ENCODE assay signal across 17 cellular contexts in the genomic region with DNA sequence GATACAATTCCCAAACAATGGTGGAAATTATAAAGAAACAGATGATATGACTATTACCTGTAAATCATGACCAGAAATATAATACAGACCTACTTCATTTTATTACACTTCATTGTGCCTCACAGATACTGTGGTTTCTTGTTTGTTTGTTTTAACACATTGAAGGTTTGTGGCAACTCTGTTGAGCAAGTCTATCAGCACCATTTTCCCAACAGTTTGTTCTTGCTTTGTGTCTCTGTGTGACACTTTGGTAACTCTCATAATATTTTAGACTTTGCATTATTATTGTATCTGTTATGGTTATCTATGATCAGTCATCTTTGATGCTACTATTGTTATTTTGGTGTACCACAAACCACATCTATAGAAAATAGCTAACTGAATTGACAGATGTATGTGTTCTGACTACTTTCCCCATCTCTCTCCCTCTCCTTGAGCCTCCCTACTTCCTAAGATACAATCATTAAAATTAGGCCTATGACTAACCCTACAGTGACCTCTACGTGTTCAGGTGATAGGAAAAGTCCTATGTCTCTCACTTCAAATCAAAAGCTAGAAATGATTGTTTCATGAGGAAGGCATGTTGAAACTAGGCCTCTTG. TPM values are rescaled to one million over a fixed set of nuclear protein-coding genes. Genes with fewer than 3 reads are reported as not detected.
DNase-seq lines count a peak whose midpoint lies in the region; ATAC-seq and TF ChIP-seq lines count a peak whose summit lies in the region.
"Had no signal": no experiment of that assay in that cellular context is flagged by ENCODE, and none has a peak within 500 bp of the region (broad histone marks: within the 10 kb centered on the region; RNA-seq: fewer than 3 reads in every experiment).

No MANE protein-coding gene starts in this region.

- POLR2A ChIA-PET in activated CD4-positive, alpha-beta T cell treated with anti-CD3 and anti-CD28 coated beads, Interleukin-2, amount 10 ng/mL, durations not matched to agents 7 days and 5 days (lab: Charles Lee) = no interaction called here

- H3K36me3 Mint-ChIP-seq in activated CD4-positive, alpha-beta T cell treated with anti-CD3 and anti-CD28 coated beads, Interleukin-2, amount 10 ng/mL, durations not matched to agents 7 days and 5 days (ENCODE audit: low read depth) = peaks cover 4% of the 10 kb centered on the region

- no peaks in the 10 kb centered on the region for H3K9me3 Mint-ChIP-seq in activated CD4-positive, alpha-beta T cell treated with anti-CD3 and anti-CD28 coated beads, Interleukin-2, amount 10 ng/mL, durations not matched to agents 7 days and 5 days
- H3K9me3 Mint-ChIP-seq: dendritic cell treated with granulocyte-macrophage colony-stimulating factor and Interleukin-4, amounts not matched to agents 40 ng/mL and 50 ng/mL, for 4 days; mesothelial cell of epicardium; T-helper 1 cell treated with Interleukin-12 subunit alpha and Interleukin-12 subunit beta and Interleukin-4 antibody, amounts not matched to agents 30 μg/mL and 1 μg/mL, for 36 hours had no signal

- peaks cover 31% of the 10 kb centered on the region for H3K4me1 Mint-ChIP-seq in activated CD4-positive, alpha-beta T cell treated with anti-CD3 and anti-CD28 coated beads, Interleukin-2, amount 10 ng/mL, durations not matched to agents 7 days and 5 days
- H3K4me1 Mint-ChIP-seq: mesothelial cell of epicardium had no signal

- no peak for TF ChIP-seq CTCF in mucosa of descending colon (IDR thresholded peaks at IDR 0.05)

- intact Hi-C loops in head of caudate nucleus (cut with DNase I) = no loop called here
- intact Hi-C loops in mucosa of descending colon (cut with DNase I, micrococcal nuclease) = no loop called here

- peak overlapping the region; percentile 50 for H3K27ac Mint-ChIP-seq in activated CD4-positive, alpha-beta T cell treated with anti-CD3 and anti-CD28 coated beads, Interleukin-2, amount 10 ng/mL, durations not matched to agents 7 days and 5 days
- H3K27ac Mint-ChIP-seq: dendritic cell treated with granulocyte-macrophage colony-stimulating factor and Interleukin-4, amounts not matched to agents 40 ng/mL and 50 ng/mL, for 4 days; mesothelial cell of epicardium; T-helper 1 cell treated with Interleukin-12 subunit alpha and Interleukin-12 subunit beta and Interleukin-4 antibody, amounts not matched to agents 30 μg/mL and 1 μg/mL, for 36 hours had no signal

- no peaks in the 10 kb centered on the region for H3K9me3 ChIP-seq in mucosa of descending colon
- H3K9me3 ChIP-seq: prostate gland had no signal

- no peak overlapping the region for H3K4me3 Mint-ChIP-seq in activated CD4-positive, alpha-beta T cell treated with anti-CD3 and anti-CD28 coated beads, Interleukin-2, amount 10 ng/mL, durations not matched to agents 7 days and 5 days
- H3K4me3 Mint-ChIP-seq: dendritic cell treated with granulocyte-macrophage colony-stimulating factor and Interleukin-4, amounts not matched to agents 40 ng/mL and 50 ng/mL, for 4 days; mesothelial cell of epicardium; T-helper 1 cell treated with Interleukin-12 subunit alpha and Interleukin-12 subunit beta and Interleukin-4 antibody, amounts not matched to agents 30 μg/mL and 1 μg/mL, for 36 hours had no signal

- H3K4me3 ChIP-seq in mucosa of descending colon = no peak overlapping the region
- H3K4me3 ChIP-seq: prostate gland had no signal

- CTCF ChIA-PET in activated CD4-positive, alpha-beta T cell treated with anti-CD3 and anti-CD28 coated beads, Interleukin-2, amount 10 ng/mL, durations not matched to agents 7 days and 5 days (lab: Charles Lee) = interaction anchor here (0.9 kb wide), 2 partner anchors 39 to 152 kb away, joined by 3 read pairs; no protein-coding TSS in a partner anchor

- DNase-seq in activated CD4-positive, alpha-beta T cell treated with anti-CD3 and anti-CD28 coated beads, Interleukin-2, amount 10 ng/mL, durations not matched to agents 7 days and 5 days = no peak
- DNase-seq in activated CD4-positive, alpha-beta T cell treated with anti-CD3 and anti-CD28 coated beads, Interleukin-2, amount 50 U/mL, for 48 hours = no peak
- DNase-seq in renal cortical epithelial cell (ENCODE audit: low read depth) (peak; percentile 26), head of caudate nucleus (no peak), mucosa of descending colon (no peak)
- DNase-seq: ACHN; activated CD4-positive, alpha-beta T cell treated with anti-CD3 and anti-CD28 coated beads, Interleukin-2, amount 50 U/mL, for 4 hours; DMS153; NCI-H226 had no signal

- peak; percentile 49 for ATAC-seq in GM21390 (IDR thresholded peaks at IDR 0.05; ENCODE audit: unreplicated experiment)
- peak; percentile 39 for ATAC-seq in HG03558 (IDR thresholded peaks at IDR 0.05; ENCODE audit: extremely low read depth, unreplicated experiment)
- no peak for ATAC-seq in mucosa of descending colon
- no peak for ATAC-seq in HG02763 (IDR thresholded peaks at IDR 0.05; ENCODE audit: unreplicated experiment)
- ATAC-seq: Panc1 had no signal

- no peaks in the 10 kb centered on the region for H3K27me3 Mint-ChIP-seq in activated CD4-positive, alpha-beta T cell treated with anti-CD3 and anti-CD28 coated beads, Interleukin-2, amount 10 ng/mL, durations not matched to agents 7 days and 5 days
- H3K27me3 Mint-ChIP-seq: dendritic cell treated with granulocyte-macrophage colony-stimulating factor and Interleukin-4, amounts not matched to agents 40 ng/mL and 50 ng/mL, for 4 days had no signal

- no peaks in the 10 kb centered on the region for H3K36me3 ChIP-seq in mucosa of descending colon (ENCODE audit: low read depth)
- H3K36me3 ChIP-seq: prostate gland had no signal

- H3K4me1 ChIP-seq in mucosa of descending colon (ENCODE audit: low read depth) = no peaks in the 10 kb centered on the region
- H3K4me1 ChIP-seq: prostate gland had no signal

RNA-seq across cellular contexts. Expression of a gene that starts 49.1 kb away (rescaled TPM):
- 10 to 100 TPM; 17.0 to 18.3 TPM for total RNA-seq in activated CD4-positive, alpha-beta T cell treated with anti-CD3 and anti-CD28 coated beads, Interleukin-2, amount 10 ng/mL, durations not matched to agents 7 days and 5 days
- total RNA-seq in renal cortical epithelial cell (22.4 and 25.0 TPM in 2 replicates), mucosa of descending colon (1 to 10 TPM; 8.6 to 9.9 (median 9.6) TPM)

Comparison
In these comparisons a context has a peak if more than half of its experiments do, and no peak if none do; other contexts are left out.
1. ATAC-seq: peak in GM21390 (single experiment) and HG03558 (single experiment); none in mucosa of descending colon (single experiment) and HG02763 (single experiment).